ENCODE assay signal across 1 cellular context in the genomic region with DNA sequence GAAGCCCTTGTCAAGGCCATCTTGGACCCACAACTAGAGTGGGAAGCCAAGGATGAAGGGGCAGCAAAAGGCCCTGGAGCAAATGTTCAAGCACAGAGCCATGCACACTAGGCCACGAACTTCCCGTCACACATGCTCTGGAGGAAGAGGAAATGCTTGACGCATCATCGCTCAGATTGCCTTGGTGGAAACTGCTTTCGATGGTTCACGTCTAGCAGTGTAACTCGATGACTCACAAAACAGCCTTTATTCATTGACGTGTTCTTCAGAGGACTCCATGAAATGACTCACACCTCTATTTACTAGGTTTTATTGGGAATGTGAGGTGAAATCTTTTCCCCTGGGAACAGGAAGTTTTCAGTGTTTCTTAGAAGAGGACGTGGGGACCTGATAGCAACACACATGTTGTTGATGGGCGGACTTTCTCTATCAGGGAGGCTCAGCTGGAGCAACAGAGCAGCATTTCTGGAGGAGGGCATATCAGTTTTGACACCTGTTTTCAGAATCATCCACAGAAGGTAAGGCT.
TF ChIP-seq lines count a peak whose summit lies in the region.

No MANE protein-coding gene starts in this region.

TF ChIP-seq in GM12878, 131 proteins besides CTCF, POLR2A, EP300 and RAD21 (continued from another document):
- TF ChIP-seq, protein P1, sequence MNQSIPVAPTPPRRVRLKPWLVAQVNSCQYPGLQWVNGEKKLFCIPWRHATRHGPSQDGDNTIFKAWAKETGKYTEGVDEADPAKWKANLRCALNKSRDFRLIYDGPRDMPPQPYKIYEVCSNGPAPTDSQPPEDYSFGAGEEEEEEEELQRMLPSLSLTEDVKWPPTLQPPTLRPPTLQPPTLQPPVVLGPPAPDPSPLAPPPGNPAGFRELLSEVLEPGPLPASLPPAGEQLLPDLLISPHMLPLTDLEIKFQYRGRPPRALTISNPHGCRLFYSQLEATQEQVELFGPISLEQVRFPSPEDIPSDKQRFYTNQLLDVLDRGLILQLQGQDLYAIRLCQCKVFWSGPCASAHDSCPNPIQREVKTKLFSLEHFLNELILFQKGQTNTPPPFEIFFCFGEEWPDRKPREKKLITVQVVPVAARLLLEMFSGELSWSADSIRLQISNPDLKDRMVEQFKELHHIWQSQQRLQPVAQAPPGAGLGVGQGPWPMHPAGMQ (IDR thresholded peaks at IDR 0.05; ENCODE audit: borderline replicate concordance): no peak
- TF ChIP-seq, protein P2, sequence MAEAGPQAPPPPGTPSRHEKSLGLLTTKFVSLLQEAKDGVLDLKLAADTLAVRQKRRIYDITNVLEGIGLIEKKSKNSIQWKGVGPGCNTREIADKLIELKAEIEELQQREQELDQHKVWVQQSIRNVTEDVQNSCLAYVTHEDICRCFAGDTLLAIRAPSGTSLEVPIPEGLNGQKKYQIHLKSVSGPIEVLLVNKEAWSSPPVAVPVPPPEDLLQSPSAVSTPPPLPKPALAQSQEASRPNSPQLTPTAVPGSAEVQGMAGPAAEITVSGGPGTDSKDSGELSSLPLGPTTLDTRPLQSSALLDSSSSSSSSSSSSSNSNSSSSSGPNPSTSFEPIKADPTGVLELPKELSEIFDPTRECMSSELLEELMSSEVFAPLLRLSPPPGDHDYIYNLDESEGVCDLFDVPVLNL (IDR thresholded peaks at IDR 0.05; ENCODE audit: low read depth, low read length): no peak
- TF ChIP-seq, protein P3, sequence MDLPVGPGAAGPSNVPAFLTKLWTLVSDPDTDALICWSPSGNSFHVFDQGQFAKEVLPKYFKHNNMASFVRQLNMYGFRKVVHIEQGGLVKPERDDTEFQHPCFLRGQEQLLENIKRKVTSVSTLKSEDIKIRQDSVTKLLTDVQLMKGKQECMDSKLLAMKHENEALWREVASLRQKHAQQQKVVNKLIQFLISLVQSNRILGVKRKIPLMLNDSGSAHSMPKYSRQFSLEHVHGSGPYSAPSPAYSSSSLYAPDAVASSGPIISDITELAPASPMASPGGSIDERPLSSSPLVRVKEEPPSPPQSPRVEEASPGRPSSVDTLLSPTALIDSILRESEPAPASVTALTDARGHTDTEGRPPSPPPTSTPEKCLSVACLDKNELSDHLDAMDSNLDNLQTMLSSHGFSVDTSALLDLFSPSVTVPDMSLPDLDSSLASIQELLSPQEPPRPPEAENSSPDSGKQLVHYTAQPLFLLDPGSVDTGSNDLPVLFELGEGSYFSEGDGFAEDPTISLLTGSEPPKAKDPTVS (IDR thresholded peaks at IDR 0.05; ENCODE audit: low read depth, low read length): no peak
- TF ChIP-seq POU2F2 (IDR thresholded peaks at IDR 0.05; ENCODE audit: borderline replicate concordance, low read depth, low read length) (no peak), BMI1 (IDR thresholded peaks at IDR 0.05; ENCODE audit: borderline replicate concordance) (no peak), TCF7 (IDR thresholded peaks at IDR 0.05; ENCODE audit: borderline replicate concordance) (no peak), MTA2 (IDR thresholded peaks at IDR 0.05; ENCODE audit: low read depth) (no peak), NFXL1 (IDR thresholded peaks at IDR 0.05; ENCODE audit: borderline replicate concordance) (no peak), SUZ12 (IDR thresholded peaks at IDR 0.05; ENCODE audit: unreplicated experiment) (no peak), YY1 (IDR thresholded peaks at IDR 0.05; ENCODE audit: low read depth, low read length) (no peak), SMARCA5 (IDR thresholded peaks at IDR 0.05) (no peak), RAD51 (IDR thresholded peaks at IDR 0.05) (no peak), BRCA1 (IDR thresholded peaks at IDR 0.05; ENCODE audit: low read depth, low read length) (no peak), ASH2L (IDR thresholded peaks at IDR 0.05; ENCODE audit: borderline replicate concordance, low read depth) (no peak), GATAD2B (conservative IDR thresholded peaks at IDR 0.05; ENCODE audit: low read depth) (no peak)
- TF ChIP-seq, protein P4, sequence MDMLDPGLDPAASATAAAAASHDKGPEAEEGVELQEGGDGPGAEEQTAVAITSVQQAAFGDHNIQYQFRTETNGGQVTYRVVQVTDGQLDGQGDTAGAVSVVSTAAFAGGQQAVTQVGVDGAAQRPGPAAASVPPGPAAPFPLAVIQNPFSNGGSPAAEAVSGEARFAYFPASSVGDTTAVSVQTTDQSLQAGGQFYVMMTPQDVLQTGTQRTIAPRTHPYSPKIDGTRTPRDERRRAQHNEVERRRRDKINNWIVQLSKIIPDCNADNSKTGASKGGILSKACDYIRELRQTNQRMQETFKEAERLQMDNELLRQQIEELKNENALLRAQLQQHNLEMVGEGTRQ (IDR thresholded peaks at IDR 0.05; ENCODE audit: borderline replicate concordance, low read depth, low read length): no peak
- TF ChIP-seq, protein P5, sequence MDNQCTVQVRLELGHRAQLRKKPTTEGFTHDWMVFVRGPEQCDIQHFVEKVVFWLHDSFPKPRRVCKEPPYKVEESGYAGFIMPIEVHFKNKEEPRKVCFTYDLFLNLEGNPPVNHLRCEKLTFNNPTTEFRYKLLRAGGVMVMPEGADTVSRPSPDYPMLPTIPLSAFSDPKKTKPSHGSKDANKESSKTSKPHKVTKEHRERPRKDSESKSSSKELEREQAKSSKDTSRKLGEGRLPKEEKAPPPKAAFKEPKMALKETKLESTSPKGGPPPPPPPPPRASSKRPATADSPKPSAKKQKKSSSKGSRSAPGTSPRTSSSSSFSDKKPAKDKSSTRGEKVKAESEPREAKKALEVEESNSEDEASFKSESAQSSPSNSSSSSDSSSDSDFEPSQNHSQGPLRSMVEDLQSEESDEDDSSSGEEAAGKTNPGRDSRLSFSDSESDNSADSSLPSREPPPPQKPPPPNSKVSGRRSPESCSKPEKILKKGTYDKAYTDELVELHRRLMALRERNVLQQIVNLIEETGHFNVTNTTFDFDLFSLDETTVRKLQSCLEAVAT (IDR thresholded peaks at IDR 0.05): 0 out of 2 replicates have a peak, but pooled peaks have one; percentile 6
- TF ChIP-seq, protein P6, sequence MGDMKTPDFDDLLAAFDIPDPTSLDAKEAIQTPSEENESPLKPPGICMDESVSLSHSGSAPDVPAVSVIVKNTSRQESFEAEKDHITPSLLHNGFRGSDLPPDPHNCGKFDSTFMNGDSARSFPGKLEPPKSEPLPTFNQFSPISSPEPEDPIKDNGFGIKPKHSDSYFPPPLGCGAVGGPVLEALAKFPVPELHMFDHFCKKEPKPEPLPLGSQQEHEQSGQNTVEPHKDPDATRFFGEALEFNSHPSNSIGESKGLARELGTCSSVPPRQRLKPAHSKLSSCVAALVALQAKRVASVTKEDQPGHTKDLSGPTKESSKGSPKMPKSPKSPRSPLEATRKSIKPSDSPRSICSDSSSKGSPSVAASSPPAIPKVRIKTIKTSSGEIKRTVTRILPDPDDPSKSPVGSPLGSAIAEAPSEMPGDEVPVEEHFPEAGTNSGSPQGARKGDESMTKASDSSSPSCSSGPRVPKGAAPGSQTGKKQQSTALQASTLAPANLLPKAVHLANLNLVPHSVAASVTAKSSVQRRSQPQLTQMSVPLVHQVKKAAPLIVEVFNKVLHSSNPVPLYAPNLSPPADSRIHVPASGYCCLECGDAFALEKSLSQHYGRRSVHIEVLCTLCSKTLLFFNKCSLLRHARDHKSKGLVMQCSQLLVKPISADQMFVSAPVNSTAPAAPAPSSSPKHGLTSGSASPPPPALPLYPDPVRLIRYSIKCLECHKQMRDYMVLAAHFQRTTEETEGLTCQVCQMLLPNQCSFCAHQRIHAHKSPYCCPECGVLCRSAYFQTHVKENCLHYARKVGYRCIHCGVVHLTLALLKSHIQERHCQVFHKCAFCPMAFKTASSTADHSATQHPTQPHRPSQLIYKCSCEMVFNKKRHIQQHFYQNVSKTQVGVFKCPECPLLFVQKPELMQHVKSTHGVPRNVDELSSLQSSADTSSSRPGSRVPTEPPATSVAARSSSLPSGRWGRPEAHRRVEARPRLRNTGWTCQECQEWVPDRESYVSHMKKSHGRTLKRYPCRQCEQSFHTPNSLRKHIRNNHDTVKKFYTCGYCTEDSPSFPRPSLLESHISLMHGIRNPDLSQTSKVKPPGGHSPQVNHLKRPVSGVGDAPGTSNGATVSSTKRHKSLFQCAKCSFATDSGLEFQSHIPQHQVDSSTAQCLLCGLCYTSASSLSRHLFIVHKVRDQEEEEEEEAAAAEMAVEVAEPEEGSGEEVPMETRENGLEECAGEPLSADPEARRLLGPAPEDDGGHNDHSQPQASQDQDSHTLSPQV (IDR thresholded peaks at IDR 0.05): no peak
- TF ChIP-seq, protein P7, sequence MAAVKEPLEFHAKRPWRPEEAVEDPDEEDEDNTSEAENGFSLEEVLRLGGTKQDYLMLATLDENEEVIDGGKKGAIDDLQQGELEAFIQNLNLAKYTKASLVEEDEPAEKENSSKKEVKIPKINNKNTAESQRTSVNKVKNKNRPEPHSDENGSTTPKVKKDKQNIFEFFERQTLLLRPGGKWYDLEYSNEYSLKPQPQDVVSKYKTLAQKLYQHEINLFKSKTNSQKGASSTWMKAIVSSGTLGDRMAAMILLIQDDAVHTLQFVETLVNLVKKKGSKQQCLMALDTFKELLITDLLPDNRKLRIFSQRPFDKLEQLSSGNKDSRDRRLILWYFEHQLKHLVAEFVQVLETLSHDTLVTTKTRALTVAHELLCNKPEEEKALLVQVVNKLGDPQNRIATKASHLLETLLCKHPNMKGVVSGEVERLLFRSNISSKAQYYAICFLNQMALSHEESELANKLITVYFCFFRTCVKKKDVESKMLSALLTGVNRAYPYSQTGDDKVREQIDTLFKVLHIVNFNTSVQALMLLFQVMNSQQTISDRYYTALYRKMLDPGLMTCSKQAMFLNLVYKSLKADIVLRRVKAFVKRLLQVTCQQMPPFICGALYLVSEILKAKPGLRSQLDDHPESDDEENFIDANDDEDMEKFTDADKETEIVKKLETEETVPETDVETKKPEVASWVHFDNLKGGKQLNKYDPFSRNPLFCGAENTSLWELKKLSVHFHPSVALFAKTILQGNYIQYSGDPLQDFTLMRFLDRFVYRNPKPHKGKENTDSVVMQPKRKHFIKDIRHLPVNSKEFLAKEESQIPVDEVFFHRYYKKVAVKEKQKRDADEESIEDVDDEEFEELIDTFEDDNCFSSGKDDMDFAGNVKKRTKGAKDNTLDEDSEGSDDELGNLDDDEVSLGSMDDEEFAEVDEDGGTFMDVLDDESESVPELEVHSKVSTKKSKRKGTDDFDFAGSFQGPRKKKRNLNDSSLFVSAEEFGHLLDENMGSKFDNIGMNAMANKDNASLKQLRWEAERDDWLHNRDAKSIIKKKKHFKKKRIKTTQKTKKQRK (IDR thresholded peaks at IDR 0.05; ENCODE audit: low read depth, low read length): no peak
- TF ChIP-seq, protein P8, sequence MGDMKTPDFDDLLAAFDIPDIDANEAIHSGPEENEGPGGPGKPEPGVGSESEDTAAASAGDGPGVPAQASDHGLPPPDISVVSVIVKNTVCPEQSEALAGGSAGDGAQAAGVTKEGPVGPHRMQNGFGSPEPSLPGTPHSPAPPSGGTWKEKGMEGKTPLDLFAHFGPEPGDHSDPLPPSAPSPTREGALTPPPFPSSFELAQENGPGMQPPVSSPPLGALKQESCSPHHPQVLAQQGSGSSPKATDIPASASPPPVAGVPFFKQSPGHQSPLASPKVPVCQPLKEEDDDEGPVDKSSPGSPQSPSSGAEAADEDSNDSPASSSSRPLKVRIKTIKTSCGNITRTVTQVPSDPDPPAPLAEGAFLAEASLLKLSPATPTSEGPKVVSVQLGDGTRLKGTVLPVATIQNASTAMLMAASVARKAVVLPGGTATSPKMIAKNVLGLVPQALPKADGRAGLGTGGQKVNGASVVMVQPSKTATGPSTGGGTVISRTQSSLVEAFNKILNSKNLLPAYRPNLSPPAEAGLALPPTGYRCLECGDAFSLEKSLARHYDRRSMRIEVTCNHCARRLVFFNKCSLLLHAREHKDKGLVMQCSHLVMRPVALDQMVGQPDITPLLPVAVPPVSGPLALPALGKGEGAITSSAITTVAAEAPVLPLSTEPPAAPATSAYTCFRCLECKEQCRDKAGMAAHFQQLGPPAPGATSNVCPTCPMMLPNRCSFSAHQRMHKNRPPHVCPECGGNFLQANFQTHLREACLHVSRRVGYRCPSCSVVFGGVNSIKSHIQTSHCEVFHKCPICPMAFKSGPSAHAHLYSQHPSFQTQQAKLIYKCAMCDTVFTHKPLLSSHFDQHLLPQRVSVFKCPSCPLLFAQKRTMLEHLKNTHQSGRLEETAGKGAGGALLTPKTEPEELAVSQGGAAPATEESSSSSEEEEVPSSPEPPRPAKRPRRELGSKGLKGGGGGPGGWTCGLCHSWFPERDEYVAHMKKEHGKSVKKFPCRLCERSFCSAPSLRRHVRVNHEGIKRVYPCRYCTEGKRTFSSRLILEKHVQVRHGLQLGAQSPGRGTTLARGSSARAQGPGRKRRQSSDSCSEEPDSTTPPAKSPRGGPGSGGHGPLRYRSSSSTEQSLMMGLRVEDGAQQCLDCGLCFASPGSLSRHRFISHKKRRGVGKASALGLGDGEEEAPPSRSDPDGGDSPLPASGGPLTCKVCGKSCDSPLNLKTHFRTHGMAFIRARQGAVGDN (IDR thresholded peaks at IDR 0.05): peak; percentile 44; the same call in 1 of the 2 replicates
